In the genomic region with DNA sequence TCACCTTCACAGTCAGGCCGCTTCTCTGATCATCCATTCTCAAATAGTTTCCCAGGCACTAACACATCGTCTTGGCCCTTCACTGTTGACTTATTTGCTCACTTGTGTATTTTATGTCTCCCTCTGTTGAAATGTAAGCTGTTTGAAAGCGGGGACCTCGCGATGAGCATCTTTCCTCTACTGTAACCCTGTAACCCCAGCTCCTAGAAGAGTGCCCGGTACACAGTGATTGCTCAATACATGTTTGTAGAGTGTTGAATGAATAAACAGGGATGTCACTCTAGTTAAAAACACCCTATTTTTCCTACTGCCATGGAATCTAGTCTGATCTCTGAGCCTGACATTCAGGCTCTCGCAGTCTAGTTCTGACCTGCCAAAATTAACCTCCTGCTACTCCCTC, we compare ENCODE assay signal across 15 cellular contexts.
DNase-seq lines count a peak whose midpoint lies in the region; ATAC-seq and TF ChIP-seq lines count a peak whose summit lies in the region.
"Had no signal": no experiment of that assay in that cellular context is flagged by ENCODE, and none has a peak within 500 bp of the region (broad histone marks: within the 10 kb centered on the region; RNA-seq: fewer than 3 reads in every experiment).

No MANE protein-coding gene starts in this region.

- H3K4me1 ChIP-seq in BLaER1 treated with 17β-estradiol and CSF1 and Interleukin-3, amounts not matched to agents 10 nM and 100 nM: peaks cover 11 to 80% (median 64%) of the 10 kb centered on the region in 10 experiments; a peak in 19 of 20 replicates
- H3K4me1 ChIP-seq in right lobe of liver: peaks cover 0 to 6% (median 3%) of the 10 kb centered on the region in 4 donors
- H3K4me1 ChIP-seq: BE2C had no signal

- peak overlapping the region in 1 of 11 experiments; percentile 65; a peak in 2 of 22 replicates for H3K27ac ChIP-seq in BLaER1 treated with 17β-estradiol and CSF1 and Interleukin-3, amounts not matched to agents 10 nM and 100 nM
- H3K27ac ChIP-seq in SU-DHL-6 (ENCODE audit: low read depth, low read length) (peak overlapping the region; percentile 96), right lobe of liver (no peak overlapping the region)
- H3K27ac ChIP-seq: KMS-11 had no signal

- H3K9me2 ChIP-seq in SU-DHL-6 (replicated peaks; ENCODE audit: insufficient read depth, low read length): no peaks in the 10 kb centered on the region

- H4K20me1 ChIP-seq in BLaER1 treated with 17β-estradiol and CSF1 and Interleukin-3, amounts not matched to agents 10 nM and 100 nM: no peaks in the 10 kb centered on the region
- no peaks in the 10 kb centered on the region for H4K20me1 ChIP-seq in SU-DHL-6 (ENCODE audit: low read depth, low read length)

- intact Hi-C loops in right lobe of liver (cut with DNase I): no loop called here

- H3K9me3 ChIP-seq in BLaER1 treated with 17β-estradiol and CSF1 and Interleukin-3, amounts not matched to agents 10 nM and 100 nM (replicated peaks in 1 of 11): no peaks in the 10 kb centered on the region
- H3K9me3 ChIP-seq in SU-DHL-6 (ENCODE audit: insufficient read depth, low read length): no peaks in the 10 kb centered on the region
- H3K9me3 ChIP-seq in right lobe of liver: no peaks in the 10 kb centered on the region
- H3K9me3 ChIP-seq: BE2C had no signal

- H3K27me3 ChIP-seq in BLaER1 treated with 17β-estradiol and CSF1 and Interleukin-3, amounts not matched to agents 10 nM and 100 nM: 0 out of 22 replicates have a peak, but pooled peaks cover 0 to 3% (median 0%) of the 10 kb centered on the region in 11 experiments
- H3K27me3 ChIP-seq in SU-DHL-6 (ENCODE audit: low read length) (no peaks in the 10 kb centered on the region), right lobe of liver (no peaks in the 10 kb centered on the region)
- H3K27me3 ChIP-seq: BE2C had no signal

- no peak overlapping the region for H2AFZ ChIP-seq in SU-DHL-6 (ENCODE audit: low read depth, low read length, severe bottlenecking)

- no peak overlapping the region for H3K9ac ChIP-seq in BLaER1 treated with 17β-estradiol and CSF1 and Interleukin-3, amounts not matched to agents 10 nM and 100 nM
- peak overlapping the region; percentile 39; the same call in 1 of the 2 replicates for H3K9ac ChIP-seq in SU-DHL-6 (ENCODE audit: low read length)
- H3K9ac ChIP-seq: KMS-11 had no signal

- H3K4me3 ChIP-seq in BLaER1 treated with 17β-estradiol and CSF1 and Interleukin-3, amounts not matched to agents 10 nM and 100 nM: no peak overlapping the region
- H3K4me3 ChIP-seq in SU-DHL-6 (ENCODE audit: insufficient read depth, low read length, poor library complexity, severe bottlenecking): no peak overlapping the region
- no peak overlapping the region for H3K4me3 ChIP-seq in right lobe of liver

- peak overlapping the region in 9 of 11 experiments; percentile 8 to 74 (median 62); a peak in 16 of 22 replicates for H3K4me2 ChIP-seq in BLaER1 treated with 17β-estradiol and CSF1 and Interleukin-3, amounts not matched to agents 10 nM and 100 nM
- peak overlapping the region; percentile 75 for H3K4me2 ChIP-seq in SU-DHL-6 (ENCODE audit: low read depth, low read length, poor library complexity, severe bottlenecking)
- H3K4me2 ChIP-seq: KMS-11 had no signal

- no peaks in the 10 kb centered on the region for H3K79me2 ChIP-seq in SU-DHL-6 (ENCODE audit: insufficient read depth, low read length)

- no peak for TF ChIP-seq POLR2A in right lobe of liver (IDR thresholded peaks at IDR 0.05)

- ATAC-seq in right lobe of liver (peak; percentile 81 to 86 (median 82)), GM21528 (IDR thresholded peaks at IDR 0.05; ENCODE audit: low FRiP score, unreplicated experiment) (no peak), GM19397 (IDR thresholded peaks at IDR 0.05; ENCODE audit: unreplicated experiment) (no peak)

- DNase-seq in NAMALWA (ENCODE audit: low spot score): peak; percentile 43
- DNase-seq in right lobe of liver: no peak
- no peak for DNase-seq in NCI-H1092 treated with DMSO at 0.1 percent for 48 hours (lab: John Stamatoyannopoulos, UW)
- DNase-seq: BE2C; CD4-positive, alpha-beta memory T cell; DMS153; DMS79; GF-D8; GOT3; H9 had no signal

- peaks cover 32% of the 10 kb centered on the region for H3F3A ChIP-seq in SU-DHL-6 (ENCODE audit: insufficient read depth)

- no peaks in the 10 kb centered on the region for H3K36me3 ChIP-seq in BLaER1 treated with 17β-estradiol and CSF1 and Interleukin-3, amounts not matched to agents 10 nM and 100 nM
- H3K36me3 ChIP-seq in SU-DHL-6 (ENCODE audit: low read length) (no peaks in the 10 kb centered on the region), right lobe of liver (no peaks in the 10 kb centered on the region)
- H3K36me3 ChIP-seq: BE2C had no signal

- WGBS in right lobe of liver (ENCODE audit: insufficient coverage, low coverage, low lambda C conversion rate, missing lambda C conversion rate): 63% methylated on average over 7 of the region's 7 CpGs

- no peak for TF ChIP-seq CTCF in SU-DHL-6 (IDR thresholded peaks at IDR 0.05; ENCODE audit: insufficient read depth, low read length, poor library complexity, severe bottlenecking)
- no peak for TF ChIP-seq CTCF in right lobe of liver (IDR thresholded peaks at IDR 0.05)

Comparison
In these comparisons a context has a peak if more than half of its experiments do, and no peak if none do; other contexts are left out.
1. ATAC-seq: peak in right lobe of liver (4 of 4); none in GM21528 (single experiment) and GM19397 (single experiment).